ENCODE assay signal across 8 cellular contexts in genomic region chr4:154559141-154559841, GRCh38. TPM values are rescaled to one million over a fixed set of nuclear protein-coding genes. Genes with fewer than 3 reads are reported as not detected.
A peak's percentile ranks its signal among the peaks of the same experiment; 100 is the strongest.
DNase-seq lines count a peak whose midpoint lies in the region; ATAC-seq and TF ChIP-seq lines count a peak whose summit lies in the region.

No MANE protein-coding gene starts in this region.

- peaks cover 3% of the 10 kb centered on the region for H3F3A ChIP-seq in PC-3 (ENCODE audit: low read length, unreplicated experiment)

- no TSS peak for BruUV-seq in PC-3 (replicated peaks; lab: Mats Ljungman, UMichigan)

- POLR2A ChIA-PET in PC-3 (lab: Charles Lee; ENCODE audit: unreplicated experiment) = no interaction called here

- no peak overlapping the region for H3K27ac ChIP-seq in PC-3 (ENCODE audit: low read length)

- peaks cover 40% of the 10 kb centered on the region for H3K4me1 ChIP-seq in PC-3 (ENCODE audit: insufficient read depth, low read length)

- intact Hi-C loops in PC-3 (cut with micrococcal nuclease) = loop anchor here (1.0 kb wide), 2 partner anchors 59 to 63 kb away; no protein-coding TSS in a partner anchor

- H3K9me2 ChIP-seq in PC-3 (replicated peaks; ENCODE audit: low read length) = no peaks in the 10 kb centered on the region

- no peaks in the 10 kb centered on the region for H4K20me1 ChIP-seq in PC-3 (ENCODE audit: low read length)

- H3K9me3 ChIP-seq in PC-3 (ENCODE audit: low read length) = no peaks in the 10 kb centered on the region

- peak; percentile 86 for TF ChIP-seq CTCF in PC-3 (conservative IDR thresholded peaks at IDR 0.05; ENCODE audit: low read depth, low read length)
- TF ChIP-seq CTCF in fibroblast of mammary gland (conservative IDR thresholded peaks at IDR 0.05; ENCODE audit: control insufficient read depth, insufficient read depth, low read depth, low read length) = peak; percentile 76

- H3K27me3 ChIP-seq in PC-3 (ENCODE audit: low read length) = no peaks in the 10 kb centered on the region

- no peaks in the 10 kb centered on the region for H3K79me2 ChIP-seq in PC-3 (ENCODE audit: low read length)

- H3K9ac ChIP-seq in PC-3 (ENCODE audit: low read length) = no peak overlapping the region

- DNase-seq in NCI-H1436 (lab: John Stamatoyannopoulos, UW) = peak; percentile 9
- DNase-seq in NCI-H1436 treated with DMSO at 0.1 percent for 48 hours (lab: John Stamatoyannopoulos, UW) = no peak
- DNase-seq in PC-3 = peak; percentile 78
- peak; percentile 75 for DNase-seq in fibroblast of mammary gland (ENCODE audit: low read depth)
- peak; percentile 16 for DNase-seq in skeletal muscle cell (ENCODE audit: low read depth)
- DNase-seq in central memory CD4-positive, alpha-beta T cell = no peak

- 0 out of 2 replicates have a peak overlapping the region, but pooled peaks have one; percentile 57 for H3K4me2 ChIP-seq in PC-3 (ENCODE audit: low read length)

- CTCF ChIA-PET in PC-3 (lab: Charles Lee) = interaction anchor here (0.6 to 2.7 kb wide), 5 partner anchors 9 to 220 kb away, joined by 3 to 44 read pairs (median 8); partner anchors contain the start of gene PLRG1

- H3K4me3 ChIP-seq in PC-3 (ENCODE audit: low read length) (no peak overlapping the region), fibroblast of mammary gland (ENCODE audit: control insufficient read depth, low read depth, low read length) (no peak overlapping the region), skeletal muscle cell (ENCODE audit: low read depth, low read length) (no peak overlapping the region)

- peak; percentile 82 for ATAC-seq in GM19372 (IDR thresholded peaks at IDR 0.05; ENCODE audit: low read depth, unreplicated experiment)
- peak; percentile 81 for ATAC-seq in HG03196 (IDR thresholded peaks at IDR 0.05; ENCODE audit: unreplicated experiment)
- peak; percentile 81 for ATAC-seq in PC-3

- no peak overlapping the region for H2AFZ ChIP-seq in PC-3 (ENCODE audit: low read length)

- H3K36me3 ChIP-seq in PC-3 (ENCODE audit: low read depth, low read length) = no peaks in the 10 kb centered on the region

RNA-seq across cellular contexts. Expression of gene FGB, which starts 3.5 kb away (rescaled TPM):
- total RNA-seq in PC-3 (2014; rRNA removed) = 0.36 and 1.0 TPM in 2 replicates

RNA-seq across cellular contexts. Expression of gene PLRG1, which starts 9.1 kb away (rescaled TPM):
- total RNA-seq in PC-3 (2014; rRNA removed) = 41.7 and 51.7 TPM in 2 replicates

RNA-seq across cellular contexts. Expression of gene FGA, which starts 31.3 kb away (rescaled TPM):
- not detected in 2 replicates for total RNA-seq in PC-3 (2014; rRNA removed)

RNA-seq across cellular contexts. Expression of gene FGG, which starts 53.2 kb away (rescaled TPM):
- total RNA-seq in PC-3 (2014; rRNA removed) = not detected in 2 replicates

Comparison
In these comparisons a context has a peak if more than half of its experiments do, and no peak if none do; other contexts are left out.
1. DNase-seq: peak in NCI-H1436 (single experiment), PC-3 (single experiment), fibroblast of mammary gland (single experiment) and skeletal muscle cell (single experiment); none in NCI-H1436 treated with DMSO at 0.1 percent for 48 hours (single experiment) and central memory CD4-positive, alpha-beta T cell (single experiment).
2. Peak in every context shown above with its lines, with median percentiles within 50 percentile points of each other: ATAC-seq.